ENCODE assay signal across 1 cellular context in genomic region chrX:371907-372306, GRCh38.
TF ChIP-seq lines count a peak whose summit lies in the region.

No MANE protein-coding gene starts in this region.

TF ChIP-seq in H1, 55 proteins besides CTCF, POLR2A, EP300 and RAD21:
- TF ChIP-seq CEBPB (IDR thresholded peaks at IDR 0.05; ENCODE audit: low read depth, low read length) (no peak), SUZ12 (IDR thresholded peaks at IDR 0.05; ENCODE audit: low read length) (no peak), E2F6 (IDR thresholded peaks at IDR 0.05) (peak; percentile 52; the same call in 1 of the 2 replicates), SP2 (IDR thresholded peaks at IDR 0.05; ENCODE audit: low read length) (no peak), BCL11A (IDR thresholded peaks at IDR 0.05; ENCODE audit: low read depth in 2 of 2, low read length in 2 of 2) (no peak), MAX (IDR thresholded peaks at IDR 0.05) (peak; percentile 75), CBX5 (IDR thresholded peaks at IDR 0.05; ENCODE audit: low read depth, low read length) (no peak)
